ENCODE assay signal across 12 cellular contexts in the genomic region with DNA sequence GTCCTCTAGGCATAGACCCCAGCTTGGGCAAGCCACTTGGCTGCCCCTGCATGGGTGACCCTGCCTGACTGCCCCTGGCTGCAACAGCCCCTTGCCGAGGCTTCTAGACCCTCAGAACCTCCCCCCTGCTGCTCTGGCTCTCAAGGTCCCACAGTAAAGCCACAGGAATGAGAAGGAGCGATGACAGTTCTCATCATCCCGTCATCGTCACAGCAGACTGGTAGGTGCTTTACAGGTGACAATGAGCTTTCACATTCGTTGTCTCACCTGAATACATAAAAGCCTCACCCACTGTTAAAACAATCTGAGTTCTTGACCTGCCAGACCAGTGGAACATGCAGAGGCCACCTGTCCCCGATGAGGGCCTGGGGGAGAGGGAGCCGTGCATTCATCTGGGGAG. TPM values are rescaled to one million over a fixed set of nuclear protein-coding genes. Genes with fewer than 3 reads are reported as not detected.
DNase-seq lines count a peak whose midpoint lies in the region; ATAC-seq and TF ChIP-seq lines count a peak whose summit lies in the region.
"Had no signal": no experiment of that assay in that cellular context is flagged by ENCODE, and none has a peak within 500 bp of the region (broad histone marks: within the 10 kb centered on the region; RNA-seq: fewer than 3 reads in every experiment).

No MANE protein-coding gene starts in this region.

- intact Hi-C loops in breast epithelium (cut with DNase I; ENCODE audit: low total_unique reads): loop anchor here (1.0 kb wide), 1 partner anchor 31 kb away; no protein-coding TSS in a partner anchor

- no peak for TF ChIP-seq POLR2A in breast epithelium (IDR thresholded peaks at IDR 0.05)

- H3K4me1 ChIP-seq in BLaER1 (peaks cover 52% of the 10 kb centered on the region), breast epithelium (peaks cover 7 to 27% of the 10 kb centered on the region in 2 donors), muscle layer of duodenum (ENCODE audit: control insufficient read depth in 1 of 2, insufficient read depth in 2 of 2, low read length in 2 of 2) (peaks cover 16 to 20% of the 10 kb centered on the region in 2 donors)

- H3K4me3 Mint-ChIP-seq in activated naive CD8-positive, alpha-beta T cell treated with anti-CD3 and anti-CD28 coated beads for 36 hours: no peak overlapping the region

- H3K36me3 Mint-ChIP-seq in activated naive CD8-positive, alpha-beta T cell treated with anti-CD3 and anti-CD28 coated beads for 36 hours: no peaks in the 10 kb centered on the region

- H3K27ac Mint-ChIP-seq in activated naive CD8-positive, alpha-beta T cell treated with anti-CD3 and anti-CD28 coated beads for 36 hours: no peak overlapping the region

- peaks cover 43% of the 10 kb centered on the region; the same call in 1 of the 2 replicates for H4K20me1 ChIP-seq in BLaER1

- no peak for ATAC-seq in GM21825 (IDR thresholded peaks at IDR 0.05; ENCODE audit: unreplicated experiment)
- no peak for ATAC-seq in HG02885 (IDR thresholded peaks at IDR 0.05; ENCODE audit: poor library complexity, unreplicated experiment)

- H3K9me3 ChIP-seq in BLaER1 (no peaks in the 10 kb centered on the region), breast epithelium (no peaks in the 10 kb centered on the region), muscle layer of duodenum (ENCODE audit: control insufficient read depth in 1 of 2, low read length in 2 of 2) (no peaks in the 10 kb centered on the region)
- H3K9me3 ChIP-seq: thyroid gland had no signal

- H3K36me3 ChIP-seq in BLaER1: no peaks in the 10 kb centered on the region
- no peaks in the 10 kb centered on the region for H3K36me3 ChIP-seq in breast epithelium
- peaks cover 0 to 4% of the 10 kb centered on the region in 2 donors for H3K36me3 ChIP-seq in muscle layer of duodenum (ENCODE audit: control insufficient read depth in 1 of 2, insufficient read depth in 2 of 2, low read length in 2 of 2)
- H3K36me3 ChIP-seq: thyroid gland had no signal

- H3K4me3 ChIP-seq in BLaER1 (no peak overlapping the region), breast epithelium (no peak overlapping the region), muscle layer of duodenum (ENCODE audit: low read depth in 1 of 2, low read length in 2 of 2) (no peak overlapping the region)
- H3K4me3 ChIP-seq: GM23248, thyroid gland had no signal

- no peak overlapping the region for H3K9ac ChIP-seq in BLaER1

- no peak for TF ChIP-seq CTCF in breast epithelium (IDR thresholded peaks at IDR 0.05)

- no peaks in the 10 kb centered on the region for H3K27me3 Mint-ChIP-seq in activated naive CD8-positive, alpha-beta T cell treated with anti-CD3 and anti-CD28 coated beads for 36 hours

- peak overlapping the region; percentile 75 for H3K4me2 ChIP-seq in BLaER1

- H3K27me3 ChIP-seq in BLaER1 (no peaks in the 10 kb centered on the region; the same call in 1 of the 2 replicates), breast epithelium (no peaks in the 10 kb centered on the region), muscle layer of duodenum (ENCODE audit: low read depth, low read length) (no peaks in the 10 kb centered on the region)
- H3K27me3 ChIP-seq: thyroid gland had no signal

- H3K9me3 Mint-ChIP-seq in activated naive CD8-positive, alpha-beta T cell treated with anti-CD3 and anti-CD28 coated beads for 36 hours: no peaks in the 10 kb centered on the region

- peaks cover 9% of the 10 kb centered on the region for H3K4me1 Mint-ChIP-seq in activated naive CD8-positive, alpha-beta T cell treated with anti-CD3 and anti-CD28 coated beads for 36 hours

- DNase-seq in HT-29 (ENCODE audit: low spot score) (peak; percentile 49), breast epithelium (ENCODE audit: low spot score in 2 of 2) (no peak), COLO829 (ENCODE audit: low spot score) (no peak)
- DNase-seq in activated naive CD8-positive, alpha-beta T cell treated with anti-CD3 and anti-CD28 coated beads for 36 hours: no peak
- DNase-seq: C1 segment of cervical spinal cord, erythroblast, thyroid gland had no signal

- H3K27ac ChIP-seq in BLaER1 (peak overlapping the region; percentile 45; the same call in 1 of the 2 replicates), breast epithelium (peak overlapping the region; percentile 86 to 93), muscle layer of duodenum (ENCODE audit: low read length) (peak overlapping the region; percentile 23)

RNA-seq across cellular contexts. Expression of a gene that starts 36.0 kb away (rescaled TPM):
- total RNA-seq in HT-29 (2014; rRNA removed; shearing (Covaris generic)): 4.4 and 4.6 TPM in 2 replicates
- 10 to 100 TPM in 1 of 3 donors, 1 to 10 TPM in 2; 4.3 to 11.7 (median 9.2) TPM for total RNA-seq in breast epithelium
- 1 to 10 TPM; 2.1 to 2.3 TPM for total RNA-seq in activated naive CD8-positive, alpha-beta T cell treated with anti-CD3 and anti-CD28 coated beads for 36 hours

Comparison
In these comparisons a context has a peak if more than half of its experiments do, and no peak if none do; other contexts are left out.
1. H3K27ac ChIP-seq: peak in every context shown above with its lines; median percentile 90 in breast epithelium; 45 in BLaER1; 23 in muscle layer of duodenum.